In genomic region chr2:58634653-58635347, GRCh38 we compare ENCODE assay signal across 13 cellular contexts.
A peak's percentile ranks its signal among the peaks of the same experiment; 100 is the strongest.
DNase-seq lines count a peak whose midpoint lies in the region; ATAC-seq and TF ChIP-seq lines count a peak whose summit lies in the region.
"Had no signal": no experiment of that assay in that cellular context is flagged by ENCODE, and none has a peak within 500 bp of the region (broad histone marks: within the 10 kb centered on the region; RNA-seq: fewer than 3 reads in every experiment).

No MANE protein-coding gene starts in this region.

- ATAC-seq in effector memory CD8-positive, alpha-beta T cell (replicated peaks) = no peak
- ATAC-seq: GM12878; naive thymus-derived CD4-positive, alpha-beta T cell had no signal

- H3K4me1 Mint-ChIP-seq in effector memory CD8-positive, alpha-beta T cell (ENCODE audit: low read depth in 2 of 2) = no peaks in the 10 kb centered on the region
- H3K4me1 Mint-ChIP-seq: naive thymus-derived CD4-positive, alpha-beta T cell had no signal

- H3K27me3 ChIP-seq in H7 (ENCODE audit: control insufficient read depth, insufficient read depth, low read length) = no peaks in the 10 kb centered on the region

- TF ChIP-seq CTCF in choroid plexus epithelial cell (conservative IDR thresholded peaks at IDR 0.05; ENCODE audit: low read depth, low read length) = no peak

- H3K36me3 ChIP-seq in H7 (replicated peaks; ENCODE audit: control insufficient read depth, insufficient read depth, low read length) = no peaks in the 10 kb centered on the region

- DNase-seq in H7 (peak; percentile 1), NCI-H146 (lab: John Stamatoyannopoulos, UW) (peak; percentile 92), choroid plexus epithelial cell (ENCODE audit: low read depth) (peak; percentile 55), renal cortical epithelial cell (ENCODE audit: low read depth) (peak; percentile 30), NCI-H526 (lab: John Stamatoyannopoulos, UW) (no peak), HK-2 (ENCODE audit: unreplicated experiment) (no peak)
- DNase-seq in effector memory CD8-positive, alpha-beta T cell = no peak
- DNase-seq: activated CD4-positive, alpha-beta memory T cell treated with anti-CD3 and anti-CD28 coated beads for 36 hours; activated naive CD4-positive, alpha-beta T cell; naive thymus-derived CD4-positive, alpha-beta T cell; substantia nigra; T-helper 1 cell had no signal

- no peak overlapping the region for H3K27ac Mint-ChIP-seq in effector memory CD8-positive, alpha-beta T cell
- H3K27ac Mint-ChIP-seq: activated CD4-positive, alpha-beta memory T cell treated with anti-CD3 and anti-CD28 coated beads for 36 hours; naive thymus-derived CD4-positive, alpha-beta T cell had no signal

- no peak overlapping the region for H3K4me3 Mint-ChIP-seq in effector memory CD8-positive, alpha-beta T cell
- H3K4me3 Mint-ChIP-seq: activated CD4-positive, alpha-beta memory T cell treated with anti-CD3 and anti-CD28 coated beads for 36 hours; naive thymus-derived CD4-positive, alpha-beta T cell had no signal

- no peaks in the 10 kb centered on the region for H3K36me3 Mint-ChIP-seq in effector memory CD8-positive, alpha-beta T cell (ENCODE audit: insufficient read depth)
- H3K36me3 Mint-ChIP-seq: activated CD4-positive, alpha-beta memory T cell treated with anti-CD3 and anti-CD28 coated beads for 36 hours; naive thymus-derived CD4-positive, alpha-beta T cell had no signal

- H3K4me3 ChIP-seq in H7 (ENCODE audit: insufficient read depth, low read depth, low read length) (no peak overlapping the region), choroid plexus epithelial cell (ENCODE audit: low read depth, low read length) (no peak overlapping the region)
- H3K4me3 ChIP-seq: GM12878 had no signal

- no peaks in the 10 kb centered on the region for H3K9me3 Mint-ChIP-seq in effector memory CD8-positive, alpha-beta T cell
- H3K9me3 Mint-ChIP-seq: activated CD4-positive, alpha-beta memory T cell treated with anti-CD3 and anti-CD28 coated beads for 36 hours; naive thymus-derived CD4-positive, alpha-beta T cell had no signal

- H3K27me3 Mint-ChIP-seq in effector memory CD8-positive, alpha-beta T cell = no peaks in the 10 kb centered on the region
- H3K27me3 Mint-ChIP-seq: activated CD4-positive, alpha-beta memory T cell treated with anti-CD3 and anti-CD28 coated beads for 36 hours had no signal

Comparison
In these comparisons a context has a peak if more than half of its experiments do, and no peak if none do; other contexts are left out.
1. DNase-seq: peak in H7 (single experiment), NCI-H146 (single experiment), choroid plexus epithelial cell (single experiment) and renal cortical epithelial cell (single experiment); none in NCI-H526 (0 of 2), effector memory CD8-positive, alpha-beta T cell (0 of 3) and HK-2 (single experiment).